ENCODE assay signal across 10 cellular contexts in the genomic region with DNA sequence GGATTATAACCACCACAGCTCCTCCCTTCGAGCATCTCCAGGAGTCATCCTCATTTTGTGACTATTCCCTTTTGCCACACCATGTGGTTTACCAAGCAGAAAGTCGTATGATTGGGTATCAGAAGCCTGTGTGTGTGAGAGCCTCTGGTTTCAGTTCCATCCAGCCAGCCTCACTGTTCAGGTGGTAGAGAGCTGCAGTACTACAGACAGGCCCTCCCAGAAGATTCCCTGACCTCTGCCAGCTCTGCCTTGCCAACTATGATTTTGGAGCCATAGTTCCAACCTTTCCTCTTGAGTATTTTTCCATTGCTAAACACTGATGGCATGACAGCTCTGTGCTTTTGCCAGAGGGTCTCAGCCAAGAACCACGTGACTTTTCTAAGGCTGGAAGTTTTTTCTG.
DNase-seq lines count a peak whose midpoint lies in the region; ATAC-seq, FAIRE-seq and TF ChIP-seq lines count a peak whose summit lies in the region.
"Had no signal": no experiment of that assay in that cellular context is flagged by ENCODE, and none has a peak within 500 bp of the region (broad histone marks: within the 10 kb centered on the region; RNA-seq: fewer than 3 reads in every experiment).

No MANE protein-coding gene starts in this region.

- H3K27me3 ChIP-seq in pancreas = no peaks in the 10 kb centered on the region

- 47 to 54% methylated on average over 3 of the region's 3 CpGs for WGBS in pancreas, 2 donors

- ATAC-seq in GM18868 (IDR thresholded peaks at IDR 0.05; ENCODE audit: unreplicated experiment) (peak; percentile 93), HG02623 (IDR thresholded peaks at IDR 0.05; ENCODE audit: unreplicated experiment) (peak; percentile 90), pancreas (peak; percentile 38 to 81 (median 54))

- H3K36me3 ChIP-seq in pancreas = no peaks in the 10 kb centered on the region

- DNase-seq in SW480 (ENCODE audit: low spot score) = peak; percentile 21
- DNase-seq in pancreas = peak in 1 of 6 donors; percentile 48
- DNase-seq in central memory CD4-positive, alpha-beta T cell = no peak
- no peak for DNase-seq in NCI-H1694 treated with DMSO at 0.1 percent for 48 hours (lab: John Stamatoyannopoulos, UW)
- no peak for DNase-seq in NCI-H345 (lab: John Stamatoyannopoulos, UW)
- no peak for DNase-seq in DMS79 treated with DMSO at 0.1 percent for 48 hours (lab: John Stamatoyannopoulos, UW)
- DNase-seq: glutamatergic neuron, NCI-H2081 treated with DMSO at 0.1 percent for 48 hours had no signal

- H3K27ac ChIP-seq in pancreas = peak overlapping the region in 2 of 4 donors; percentile 44 to 53

- no peak for TF ChIP-seq CTCF in pancreas (IDR thresholded peaks at IDR 0.05)

- intact Hi-C loops in pancreas (cut with DNase I) = loop anchor here in 1 of 3 donors (10.0 kb wide), 1 partner anchor 137 kb away; the partner anchor contains the start of gene WDFY2

- H3K4me3 ChIP-seq in pancreas = no peak overlapping the region

- FAIRE-seq in pancreas (lab: Jason Lieb, UNC) = no peak

- H3K4me1 ChIP-seq in pancreas = peaks cover 13 to 24% (median 21%) of the 10 kb centered on the region in 3 donors

- H3K9me3 ChIP-seq in pancreas = no peaks in the 10 kb centered on the region
